ENCODE assay signal across 1 cellular context in the genomic region with DNA sequence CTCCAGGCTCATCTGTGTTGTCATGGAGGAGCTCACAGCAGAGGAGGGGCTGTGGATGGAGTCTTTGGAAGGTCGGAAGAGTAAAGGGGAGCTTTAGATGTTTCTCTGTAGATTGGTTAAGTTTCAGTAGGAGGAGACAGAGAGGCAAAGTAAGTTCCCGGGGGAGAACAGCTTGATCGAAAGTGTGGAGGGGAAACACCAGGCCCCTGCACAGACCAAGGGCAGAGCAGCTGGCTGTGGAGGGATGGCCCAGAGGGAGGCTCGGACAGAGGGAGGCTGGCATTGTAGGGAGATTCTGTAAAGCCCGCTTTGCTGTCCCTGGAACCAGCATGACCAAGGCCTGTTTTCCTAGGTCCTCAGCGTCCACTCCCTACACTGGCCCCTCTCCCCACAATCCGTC.
TF ChIP-seq lines count a peak whose summit lies in the region.

No MANE protein-coding gene starts in this region.

TF ChIP-seq in K562, 482 proteins besides CTCF, POLR2A, EP300 and RAD21 (continued from another document):
- TF ChIP-seq, protein P1, sequence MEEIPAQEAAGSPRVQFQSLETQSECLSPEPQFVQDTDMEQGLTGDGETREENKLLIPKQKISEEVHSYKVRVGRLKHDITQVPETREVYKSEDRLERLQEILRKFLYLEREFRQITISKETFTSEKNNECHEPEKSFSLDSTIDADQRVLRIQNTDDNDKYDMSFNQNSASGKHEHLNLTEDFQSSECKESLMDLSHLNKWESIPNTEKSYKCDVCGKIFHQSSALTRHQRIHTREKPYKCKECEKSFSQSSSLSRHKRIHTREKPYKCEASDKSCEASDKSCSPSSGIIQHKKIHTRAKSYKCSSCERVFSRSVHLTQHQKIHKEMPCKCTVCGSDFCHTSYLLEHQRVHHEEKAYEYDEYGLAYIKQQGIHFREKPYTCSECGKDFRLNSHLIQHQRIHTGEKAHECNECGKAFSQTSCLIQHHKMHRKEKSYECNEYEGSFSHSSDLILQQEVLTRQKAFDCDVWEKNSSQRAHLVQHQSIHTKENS (CRISPR knock-in tag; IDR thresholded peaks at IDR 0.05) = no peak
- TF ChIP-seq RBM14 (IDR thresholded peaks at IDR 0.05; ENCODE audit: borderline replicate concordance, insufficient read depth, low read depth, low read length) (no peak), SRF (CRISPR knock-in tag; IDR thresholded peaks at IDR 0.05) (no peak), GABPB2 (CRISPR knock-in tag; conservative IDR thresholded peaks at IDR 0.05) (no peak), ZNF133 (CRISPR knock-in tag; IDR thresholded peaks at IDR 0.05) (no peak), RB1 (IDR thresholded peaks at IDR 0.05; ENCODE audit: low read depth) (no peak), MAZ (CRISPR knock-in tag; conservative IDR thresholded peaks at IDR 0.05 in 1 of 2, IDR thresholded peaks at IDR 0.05 in 1 of 2) (no peak), ELF4 (CRISPR knock-in tag; IDR thresholded peaks at IDR 0.05) (no peak), FOXJ2 (tag; IDR thresholded peaks at IDR 0.05) (no peak), L3MBTL2 (IDR thresholded peaks at IDR 0.05) (no peak), SOX6 (IDR thresholded peaks at IDR 0.05) (no peak)
- TF ChIP-seq, protein P2, sequence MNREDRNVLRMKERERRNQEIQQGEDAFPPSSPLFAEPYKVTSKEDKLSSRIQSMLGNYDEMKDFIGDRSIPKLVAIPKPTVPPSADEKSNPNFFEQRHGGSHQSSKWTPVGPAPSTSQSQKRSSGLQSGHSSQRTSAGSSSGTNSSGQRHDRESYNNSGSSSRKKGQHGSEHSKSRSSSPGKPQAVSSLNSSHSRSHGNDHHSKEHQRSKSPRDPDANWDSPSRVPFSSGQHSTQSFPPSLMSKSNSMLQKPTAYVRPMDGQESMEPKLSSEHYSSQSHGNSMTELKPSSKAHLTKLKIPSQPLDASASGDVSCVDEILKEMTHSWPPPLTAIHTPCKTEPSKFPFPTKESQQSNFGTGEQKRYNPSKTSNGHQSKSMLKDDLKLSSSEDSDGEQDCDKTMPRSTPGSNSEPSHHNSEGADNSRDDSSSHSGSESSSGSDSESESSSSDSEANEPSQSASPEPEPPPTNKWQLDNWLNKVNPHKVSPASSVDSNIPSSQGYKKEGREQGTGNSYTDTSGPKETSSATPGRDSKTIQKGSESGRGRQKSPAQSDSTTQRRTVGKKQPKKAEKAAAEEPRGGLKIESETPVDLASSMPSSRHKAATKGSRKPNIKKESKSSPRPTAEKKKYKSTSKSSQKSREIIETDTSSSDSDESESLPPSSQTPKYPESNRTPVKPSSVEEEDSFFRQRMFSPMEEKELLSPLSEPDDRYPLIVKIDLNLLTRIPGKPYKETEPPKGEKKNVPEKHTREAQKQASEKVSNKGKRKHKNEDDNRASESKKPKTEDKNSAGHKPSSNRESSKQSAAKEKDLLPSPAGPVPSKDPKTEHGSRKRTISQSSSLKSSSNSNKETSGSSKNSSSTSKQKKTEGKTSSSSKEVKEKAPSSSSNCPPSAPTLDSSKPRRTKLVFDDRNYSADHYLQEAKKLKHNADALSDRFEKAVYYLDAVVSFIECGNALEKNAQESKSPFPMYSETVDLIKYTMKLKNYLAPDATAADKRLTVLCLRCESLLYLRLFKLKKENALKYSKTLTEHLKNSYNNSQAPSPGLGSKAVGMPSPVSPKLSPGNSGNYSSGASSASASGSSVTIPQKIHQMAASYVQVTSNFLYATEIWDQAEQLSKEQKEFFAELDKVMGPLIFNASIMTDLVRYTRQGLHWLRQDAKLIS (CRISPR knock-in tag; IDR thresholded peaks at IDR 0.05) = no peak
